32 cellular contexts compared by ENCODE assay signal in genomic region chr1:108598340-108598739, GRCh38.
"Had no signal": no experiment of that assay in that cellular context is flagged by ENCODE, and none has a peak within 500 bp of the region (broad histone marks: within the 10 kb centered on the region; RNA-seq: fewer than 3 reads in every experiment).

No MANE protein-coding gene starts in this region.

- DNase-seq: activated B cell treated with CpG ODN at 0.5 μM for 24 hours; activated CD4-positive, alpha-beta T cell treated with anti-CD3 and anti-CD28 coated beads, Interleukin-2, amount 50 U/mL, for 4 hours; activated effector memory CD4-positive, alpha-beta T cell treated with Interleukin-2 at 50 U/mL for 16 hours; activated naive CD4-positive, alpha-beta T cell treated with Interleukin-2 at 50 U/mL for 16 hours; activated T-cell treated with anti-CD3 and anti-CD28 coated beads for 4 hours; brain microvascular endothelial cell; caudate nucleus; cortex of kidney; effector memory CD8-positive, alpha-beta T cell; erythroblast; head of caudate nucleus; hypothalamus; kidney glomerular epithelial cell; left lung; naive B cell; nucleus accumbens; pancreas; retina; small intestine; stimulated activated CD4-positive, alpha-beta T cell treated with anti-CD3 and anti-CD28 coated beads, Interleukin-4, amount 100 ng/mL, for 24 hours; stimulated activated naive CD8-positive, alpha-beta T cell treated with anti-CD3 and anti-CD28 coated beads, Interleukin-15, amount 100 ng/mL, for 72 hours; substantia nigra; T-helper 2 cell; uterus had no signal

- H3K36me3 ChIP-seq: brain microvascular endothelial cell, pancreas, prostate gland, uterus had no signal

- H3K4me1 ChIP-seq: prostate gland, uterus had no signal

- H3K4me3 Mint-ChIP-seq: activated B cell treated with CpG ODN at 0.5 μM for 24 hours; activated naive CD8-positive, alpha-beta T cell; effector memory CD8-positive, alpha-beta T cell; naive B cell; neural crest cell; stimulated activated effector memory CD8-positive, alpha-beta T cell treated with anti-CD3 and anti-CD28 coated beads, Interleukin-12 subunit alpha, Interleukin-12 subunit beta, amount 100 ng/mL, for 72 hours; stimulated activated naive CD8-positive, alpha-beta T cell treated with anti-CD3 and anti-CD28 coated beads, Interleukin-15, amount 100 ng/mL, for 72 hours; type B pancreatic cell had no signal

- H3K9me3 Mint-ChIP-seq: activated B cell treated with CpG ODN at 0.5 μM for 24 hours; effector memory CD8-positive, alpha-beta T cell; naive B cell; neural crest cell; stimulated activated effector memory CD8-positive, alpha-beta T cell treated with anti-CD3 and anti-CD28 coated beads, Interleukin-12 subunit alpha, Interleukin-12 subunit beta, amount 100 ng/mL, for 72 hours; stimulated activated naive CD8-positive, alpha-beta T cell treated with anti-CD3 and anti-CD28 coated beads, Interleukin-15, amount 100 ng/mL, for 72 hours; type B pancreatic cell had no signal

- H3K27me3 Mint-ChIP-seq: activated B cell treated with CpG ODN at 0.5 μM for 24 hours; activated naive CD8-positive, alpha-beta T cell; effector memory CD8-positive, alpha-beta T cell; naive B cell; stimulated activated naive CD8-positive, alpha-beta T cell treated with anti-CD3 and anti-CD28 coated beads, Interleukin-15, amount 100 ng/mL, for 72 hours; type B pancreatic cell had no signal

- H3K9me3 ChIP-seq: ascending aorta, left lung, pancreas, prostate gland, uterus had no signal

- H3K36me3 Mint-ChIP-seq: stimulated activated effector memory CD8-positive, alpha-beta T cell treated with anti-CD3 and anti-CD28 coated beads, Interleukin-12 subunit alpha, Interleukin-12 subunit beta, amount 100 ng/mL, for 72 hours; type B pancreatic cell had no signal

- H3K4me3 ChIP-seq: ascending aorta, left lung, lung, pancreas, prostate gland, uterus had no signal

- ATAC-seq: effector memory CD8-positive, alpha-beta T cell; left lung; pancreas; sciatic nerve; stimulated activated effector memory CD8-positive, alpha-beta T cell treated with anti-CD3 and anti-CD28 coated beads, Interleukin-12 subunit alpha, Interleukin-12 subunit beta, amount 100 ng/mL, for 72 hours; stimulated activated naive CD8-positive, alpha-beta T cell treated with anti-CD3 and anti-CD28 coated beads, Interleukin-15, amount 100 ng/mL, for 72 hours had no signal

- H3K27ac Mint-ChIP-seq: activated B cell treated with CpG ODN at 0.5 μM for 24 hours; activated naive CD8-positive, alpha-beta T cell; type B pancreatic cell had no signal

- H3K27ac ChIP-seq: ascending aorta, brain microvascular endothelial cell, left lung, pancreas, prostate gland, uterus had no signal

- H3K4me1 Mint-ChIP-seq: activated B cell treated with CpG ODN at 0.5 μM for 24 hours had no signal

- H3K27me3 ChIP-seq: ascending aorta, brain microvascular endothelial cell, left lung, pancreas, uterus had no signal
